8 cellular contexts compared by ENCODE assay signal in genomic region chr19:7921302-7921954, GRCh38. TPM values are rescaled to one million over a fixed set of nuclear protein-coding genes. Genes with fewer than 3 reads are reported as not detected.
DNase-seq lines count a peak whose midpoint lies in the region; ATAC-seq, FAIRE-seq and TF ChIP-seq lines count a peak whose summit lies in the region.

No MANE protein-coding gene starts in this region.

- H3K9ac ChIP-seq in ES-I3 (ENCODE audit: low read depth, low read length) = peak overlapping the region; percentile 31; the same call in 1 of the 2 replicates
- peak overlapping the region; percentile 49 for H3K9ac ChIP-seq in OCI-LY3 (ENCODE audit: low read length)
- peak overlapping the region; percentile 19 for H3K9ac ChIP-seq in endothelial cell of umbilical vein (replicated peaks; ENCODE audit: extremely low read depth, insufficient read depth, low read length)
- no peak overlapping the region for H3K9ac ChIP-seq in trophoblast cell (ENCODE audit: low read length)

- WGBS in trophoblast cell (ENCODE audit: extremely low coverage, insufficient coverage, insufficient read length) = no CpG with 5 or more reads among the region's 17 CpGs

- H3K18ac ChIP-seq in trophoblast cell (ENCODE audit: low read length) = no peak overlapping the region

- H3K14ac ChIP-seq in trophoblast cell (ENCODE audit: low read length) = no peak overlapping the region

- intact Hi-C loops in endothelial cell of umbilical vein (cut with micrococcal nuclease) = loop anchor here (2.0 to 5.0 kb wide), 2 partner anchors 51 to 239 kb away; partner anchors contain the start of gene TRAPPC5

- no peak overlapping the region for H4K91ac ChIP-seq in trophoblast cell (ENCODE audit: low read depth, low read length)

- ATAC-seq in HG03457 (IDR thresholded peaks at IDR 0.05; ENCODE audit: unreplicated experiment) = no peak
- no peak for ATAC-seq in HG03354 (IDR thresholded peaks at IDR 0.05; ENCODE audit: poor library complexity, severe bottlenecking, unreplicated experiment)

- H2AFZ ChIP-seq in OCI-LY3 (ENCODE audit: low read depth, low read length) = no peak overlapping the region
- peak overlapping the region; percentile 48 for H2AFZ ChIP-seq in endothelial cell of umbilical vein (ENCODE audit: low read depth, low read length)
- H2AFZ ChIP-seq in trophoblast cell (ENCODE audit: insufficient read depth, low read length, poor library complexity) = no peak overlapping the region

- no peak for FAIRE-seq in endothelial cell of umbilical vein (lab: Jason Lieb, UNC)

- H2BK12ac ChIP-seq in trophoblast cell (ENCODE audit: low read length) = no peak overlapping the region

- peaks cover 3% of the 10 kb centered on the region; the same call in 1 of the 2 replicates for H3K4me1 ChIP-seq in ES-I3 (ENCODE audit: insufficient read depth, low read length)
- H3K4me1 ChIP-seq in OCI-LY3 (ENCODE audit: low read length) = peaks cover 8% of the 10 kb centered on the region
- H3K4me1 ChIP-seq in endothelial cell of umbilical vein (ENCODE audit: control insufficient read depth, extremely low read depth, insufficient read depth, low read length) = peaks cover 25% of the 10 kb centered on the region
- peaks cover 15 to 22% of the 10 kb centered on the region in 2 experiments for H3K4me1 ChIP-seq in trophoblast cell (ENCODE audit: control insufficient read depth in 1 of 2, insufficient read depth in 2 of 2, low read length in 2 of 2)

- H3K4me2 ChIP-seq in OCI-LY3 (ENCODE audit: low read length) (peak overlapping the region; percentile 74), endothelial cell of umbilical vein (ENCODE audit: insufficient read depth, low read length) (peak overlapping the region; percentile 33), trophoblast cell (ENCODE audit: low read length) (peak overlapping the region; percentile 53)

- no peak overlapping the region for H2AK5ac ChIP-seq in trophoblast cell (ENCODE audit: low read length)

- dilution Hi-C loops in endothelial cell of umbilical vein (cut with MboI; ENCODE audit: extremely low pct_ligation_motif_present, low sequenced_read_pairs) = no loop called here

- H3K36me3 ChIP-seq in ES-I3 (ENCODE audit: insufficient read depth, low read length) = no peaks in the 10 kb centered on the region
- peaks cover 10% of the 10 kb centered on the region for H3K36me3 ChIP-seq in OCI-LY3 (replicated peaks; ENCODE audit: low read depth, low read length)
- H3K36me3 ChIP-seq in endothelial cell of umbilical vein (ENCODE audit: control insufficient read depth in 2 of 2, extremely low read depth in 1 of 2, insufficient read depth in 2 of 2, low read length in 2 of 2) = peaks cover 0 to 5% of the 10 kb centered on the region in 2 experiments
- peaks cover 20 to 22% of the 10 kb centered on the region in 2 experiments for H3K36me3 ChIP-seq in trophoblast cell (ENCODE audit: control insufficient read depth in 1 of 2, insufficient read depth in 2 of 2, low read length in 2 of 2)

- H3K9me1 ChIP-seq in endothelial cell of umbilical vein (replicated peaks; ENCODE audit: control insufficient read depth, extremely low read depth, insufficient read depth, low read length) = no peaks in the 10 kb centered on the region

- no peak overlapping the region for H4K12ac ChIP-seq in trophoblast cell (ENCODE audit: low read depth, low read length)

- CTCF ChIA-PET in endothelial cell of umbilical vein (lab: Charles Lee) = interaction anchor here (1.0 to 5.1 kb wide), 10 partner anchors 7 to 353 kb away, joined by 3 to 34 read pairs (median 8); partner anchors contain the start of genes MAP2K7 and TIMM44

- H4K20me1 ChIP-seq in OCI-LY3 (ENCODE audit: insufficient read depth, low read length) (peaks cover 7% of the 10 kb centered on the region; the same call in 1 of the 2 replicates), endothelial cell of umbilical vein (replicated peaks; ENCODE audit: control insufficient read depth, extremely low read depth, insufficient read depth, low read length) (no peaks in the 10 kb centered on the region)

- no peak overlapping the region for H3K4ac ChIP-seq in trophoblast cell (ENCODE audit: low read depth, low read length)

- H2BK120ac ChIP-seq in trophoblast cell (ENCODE audit: insufficient read depth, low read length, poor library complexity) = no peak overlapping the region

- peaks cover 4% of the 10 kb centered on the region for H3K79me1 ChIP-seq in trophoblast cell (ENCODE audit: low read length)

- H4K8ac ChIP-seq in trophoblast cell (ENCODE audit: low read depth, low read length) = no peak overlapping the region

- H3K27me3 ChIP-seq in OCI-LY3 (ENCODE audit: low read depth, low read length) (no peaks in the 10 kb centered on the region), endothelial cell of umbilical vein (ENCODE audit: control insufficient read depth in 2 of 2, insufficient read depth in 2 of 2, low read length in 2 of 2) (peaks cover 9 to 22% of the 10 kb centered on the region in 2 experiments), trophoblast cell (ENCODE audit: insufficient read depth, low read length) (peaks cover 20% of the 10 kb centered on the region)

- no TSS peak for BruUV-seq in endothelial cell of umbilical vein (replicated peaks; lab: Mats Ljungman, UMichigan)

- no peak for DNase-seq in endothelial cell of umbilical vein (ENCODE audit: low read depth, low spot score)
- peak in 1 of 2 donors; percentile 31 for DNase-seq in trophoblast cell
- DNase-seq in mucosa of gallbladder (ENCODE audit: low spot score) = no peak
- DNase-seq in OCI-M2 (lab: John Stamatoyannopoulos, UW; ENCODE audit: unreplicated experiment) = no peak

- no peaks in the 10 kb centered on the region for H3K79me2 ChIP-seq in OCI-LY3 (ENCODE audit: low read length)
- H3K79me2 ChIP-seq in endothelial cell of umbilical vein (ENCODE audit: control insufficient read depth, insufficient read depth, low read length) = no peaks in the 10 kb centered on the region
- H3K79me2 ChIP-seq in trophoblast cell (ENCODE audit: control insufficient read depth, insufficient read depth, low read length, poor library complexity) = peaks cover 2% of the 10 kb centered on the region

- no peak for TF ChIP-seq POLR2A in endothelial cell of umbilical vein (IDR thresholded peaks at IDR 0.05; ENCODE audit: low read depth, low read length)

- POLR2A ChIA-PET in endothelial cell of umbilical vein (lab: Charles Lee) = interaction anchor here (2.1 kb wide), 2 partner anchors 18 to 22 kb away, joined by 9 to 13 read pairs; partner anchors contain the start of genes MAP2K7 and TIMM44

- H2BK5ac ChIP-seq in trophoblast cell (ENCODE audit: low read depth, low read length, poor library complexity) = no peak overlapping the region

- H3K27ac ChIP-seq in OCI-LY3 (ENCODE audit: low read length) (no peak overlapping the region), endothelial cell of umbilical vein (ENCODE audit: insufficient read depth, low read depth, low read length) (peak overlapping the region; percentile 9), trophoblast cell (ENCODE audit: low read depth, low read length) (no peak overlapping the region)

- H3K9me3 ChIP-seq in ES-I3 (ENCODE audit: control insufficient read depth, insufficient read depth, low read length) (no peaks in the 10 kb centered on the region), OCI-LY3 (ENCODE audit: insufficient read depth, low read length) (no peaks in the 10 kb centered on the region), endothelial cell of umbilical vein (replicated peaks; ENCODE audit: control insufficient read depth, insufficient read depth, low read length) (no peaks in the 10 kb centered on the region), trophoblast cell (ENCODE audit: insufficient read depth, low read depth, low read length) (peaks cover 3% of the 10 kb centered on the region)

- no peak overlapping the region for H3K23ac ChIP-seq in trophoblast cell (ENCODE audit: low read length)

- TF ChIP-seq CTCF in OCI-LY3 (IDR thresholded peaks at IDR 0.05; ENCODE audit: low read depth, low read length) (no peak), endothelial cell of umbilical vein (IDR thresholded peaks at IDR 0.05; ENCODE audit: extremely low read depth in 1 of 2, insufficient read depth in 1 of 2, low read depth in 1 of 2, low read length in 2 of 2) (no peak)

- peak overlapping the region; percentile 81 for H3K4me3 ChIP-seq in OCI-LY3 (ENCODE audit: low read length)
- H3K4me3 ChIP-seq in endothelial cell of umbilical vein (replicated peaks in 1 of 3; ENCODE audit: insufficient read depth in 1 of 3, low read depth in 1 of 3, low read length in 3 of 3) = peak overlapping the region; percentile 0 to 47 (median 43)
- H3K4me3 ChIP-seq in trophoblast cell (ENCODE audit: low read depth, low read length) = no peak overlapping the region

RNA-seq across cellular contexts. Expression of gene SNAPC2, which starts 1.3 kb away (rescaled TPM):
- total RNA-seq in endothelial cell of umbilical vein = 23.7 and 29.2 TPM in 2 replicates
- polyA plus RNA-seq in endothelial cell of umbilical vein = 25.8 and 33.0 TPM in 2 replicates
- 16.5 and 22.3 TPM in 2 replicates for polyA plus RNA-seq in endothelial cell of umbilical vein (2011; cell fraction: cytosol; rRNA removed)
- polyA plus RNA-seq in endothelial cell of umbilical vein (2011; cell fraction: nucleus; rRNA removed) = 9.7 and 11.4 TPM in 2 replicates
- 27.3 and 36.7 TPM in 2 replicates for polyA plus RNA-seq in endothelial cell of umbilical vein (2012)
- polyA minus RNA-seq in endothelial cell of umbilical vein = 7.7 and 7.8 TPM in 2 replicates
- 7.9 TPM for polyA minus RNA-seq in endothelial cell of umbilical vein (2011; cell fraction: cytosol; rRNA and poly(A)+ RNA removed)
- 2.5 and 5.2 TPM in 2 replicates for polyA minus RNA-seq in endothelial cell of umbilical vein (2011; cell fraction: nucleus; rRNA and poly(A)+ RNA removed)
- polyA plus RNA-seq in trophoblast cell (2013) = 16.9 and 18.3 TPM in 2 replicates
- 18.7 TPM for total RNA-seq in mucosa of gallbladder

RNA-seq across cellular contexts. Expression of gene CTXN1, which starts 4.5 kb away (rescaled TPM):
- total RNA-seq in endothelial cell of umbilical vein (27.6 and 31.1 TPM in 2 replicates), mucosa of gallbladder (5.9 TPM)
- polyA plus RNA-seq in endothelial cell of umbilical vein = 16.0 and 25.6 TPM in 2 replicates
- 7.2 and 11.6 TPM in 2 replicates for polyA plus RNA-seq in endothelial cell of umbilical vein (2011; cell fraction: cytosol; rRNA removed)
- polyA plus RNA-seq in endothelial cell of umbilical vein (2011; cell fraction: nucleus; rRNA removed) = 4.2 and 4.6 TPM in 2 replicates
- polyA plus RNA-seq in endothelial cell of umbilical vein (2012) = 12.6 and 33.1 TPM in 2 replicates
- polyA minus RNA-seq in endothelial cell of umbilical vein = 2.4 and 2.9 TPM in 2 replicates
- 14.6 TPM for polyA minus RNA-seq in endothelial cell of umbilical vein (2011; cell fraction: cytosol; rRNA and poly(A)+ RNA removed)
- polyA minus RNA-seq in endothelial cell of umbilical vein (2011; cell fraction: nucleus; rRNA and poly(A)+ RNA removed) = 1.6 and 5.6 TPM in 2 replicates
- polyA plus RNA-seq in trophoblast cell (2013) = 21.5 and 23.0 TPM in 2 replicates

RNA-seq across cellular contexts. Expression of gene TGFBR3L, which starts 6.8 kb away (rescaled TPM):
- total RNA-seq in endothelial cell of umbilical vein = 1.2 TPM in 1 of 2 replicates, not detected in the other
- polyA plus RNA-seq in endothelial cell of umbilical vein = 0.35 and 0.81 TPM in 2 replicates
- not detected in 2 replicates for polyA plus RNA-seq in endothelial cell of umbilical vein (2011; cell fraction: cytosol; rRNA removed)
- polyA plus RNA-seq in endothelial cell of umbilical vein (2011; cell fraction: nucleus; rRNA removed) = 0.16 TPM in 1 of 2 replicates, not detected in the other
- polyA plus RNA-seq in endothelial cell of umbilical vein (2012) = 1.2 TPM in 1 of 2 replicates, not detected in the other
- polyA minus RNA-seq in endothelial cell of umbilical vein = not detected in 2 replicates
- polyA minus RNA-seq in endothelial cell of umbilical vein (2011; cell fraction: cytosol; rRNA and poly(A)+ RNA removed) = 9.8 TPM
- polyA minus RNA-seq in endothelial cell of umbilical vein (2011; cell fraction: nucleus; rRNA and poly(A)+ RNA removed) = 0.48 TPM in 1 of 2 replicates, not detected in the other
- polyA plus RNA-seq in trophoblast cell (2013) = 0.64 and 0.90 TPM in 2 replicates
- total RNA-seq in mucosa of gallbladder = 0.52 TPM

RNA-seq across cellular contexts. Expression of gene MAP2K7, which starts 17.8 kb away (rescaled TPM):
- total RNA-seq in endothelial cell of umbilical vein (31.6 and 36.0 TPM in 2 replicates), mucosa of gallbladder (39.1 TPM)
- 13.8 and 14.0 TPM in 2 replicates for polyA plus RNA-seq in endothelial cell of umbilical vein
- polyA plus RNA-seq in endothelial cell of umbilical vein (2011; cell fraction: cytosol; rRNA removed) = 8.8 and 12.6 TPM in 2 replicates
- 45.9 and 51.2 TPM in 2 replicates for polyA plus RNA-seq in endothelial cell of umbilical vein (2011; cell fraction: nucleus; rRNA removed)
- polyA plus RNA-seq in endothelial cell of umbilical vein (2012) = 16.2 and 21.2 TPM in 2 replicates
- 11.8 and 14.7 TPM in 2 replicates for polyA minus RNA-seq in endothelial cell of umbilical vein
- 15.1 TPM for polyA minus RNA-seq in endothelial cell of umbilical vein (2011; cell fraction: cytosol; rRNA and poly(A)+ RNA removed)
- polyA minus RNA-seq in endothelial cell of umbilical vein (2011; cell fraction: nucleus; rRNA and poly(A)+ RNA removed) = 16.2 and 23.8 TPM in 2 replicates
- polyA plus RNA-seq in trophoblast cell (2013) = 32.6 and 34.8 TPM in 2 replicates

RNA-seq across cellular contexts. Expression of gene TIMM44, which starts 22.0 kb away (rescaled TPM):
- total RNA-seq in endothelial cell of umbilical vein (61.5 and 62.9 TPM in 2 replicates), mucosa of gallbladder (46.2 TPM)
- polyA plus RNA-seq in endothelial cell of umbilical vein = 64.3 and 82.5 TPM in 2 replicates
- polyA plus RNA-seq in endothelial cell of umbilical vein (2011; cell fraction: cytosol; rRNA removed) = 31.1 and 39.1 TPM in 2 replicates
- 88.2 and 102 TPM in 2 replicates for polyA plus RNA-seq in endothelial cell of umbilical vein (2011; cell fraction: nucleus; rRNA removed)
- polyA plus RNA-seq in endothelial cell of umbilical vein (2012) = 52.7 and 53.2 TPM in 2 replicates
- polyA minus RNA-seq in endothelial cell of umbilical vein = 27.7 and 30.8 TPM in 2 replicates
- polyA minus RNA-seq in endothelial cell of umbilical vein (2011; cell fraction: cytosol; rRNA and poly(A)+ RNA removed) = 62.2 TPM
- 20.3 and 39.5 TPM in 2 replicates for polyA minus RNA-seq in endothelial cell of umbilical vein (2011; cell fraction: nucleus; rRNA and poly(A)+ RNA removed)
- 55.8 and 58.2 TPM in 2 replicates for polyA plus RNA-seq in trophoblast cell (2013)
